In the genomic region with DNA sequence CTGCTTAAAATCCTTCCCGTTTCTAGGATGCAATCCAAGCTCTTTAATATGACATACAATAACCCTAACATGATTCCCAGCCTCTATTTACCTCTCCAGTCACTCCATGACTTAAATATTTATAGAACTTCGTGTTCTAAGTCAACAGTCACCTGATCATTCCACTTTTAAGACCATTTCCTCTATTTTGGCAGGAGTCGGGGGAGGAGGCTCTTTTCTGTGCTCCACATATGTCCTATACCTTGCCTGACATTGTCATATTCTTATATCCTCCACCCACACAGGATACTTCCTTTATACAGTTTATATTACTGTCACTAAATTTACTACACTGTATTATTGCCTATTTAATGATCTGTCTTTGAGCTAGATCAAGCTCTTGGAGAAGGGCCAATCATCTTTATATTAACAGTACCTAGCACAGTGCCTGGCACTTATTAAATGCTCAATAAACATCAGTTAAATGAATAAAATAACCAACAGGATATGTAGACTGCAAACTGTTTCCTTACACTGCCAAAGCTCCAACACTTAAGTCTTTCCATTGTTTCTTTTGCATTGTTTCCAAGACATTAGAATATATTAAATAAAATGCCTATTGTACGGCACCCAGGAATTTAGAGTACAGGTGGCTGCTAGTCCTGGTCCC, we compare ENCODE assay signal across 9 cellular contexts. TPM values are rescaled to one million over a fixed set of nuclear protein-coding genes. Genes with fewer than 3 reads are reported as not detected.
DNase-seq lines count a peak whose midpoint lies in the region; ATAC-seq and TF ChIP-seq lines count a peak whose summit lies in the region.
"Had no signal": no experiment of that assay in that cellular context is flagged by ENCODE, and none has a peak within 500 bp of the region (broad histone marks: within the 10 kb centered on the region; RNA-seq: fewer than 3 reads in every experiment).

No MANE protein-coding gene starts in this region.

- DNase-seq in AML-193 (lab: John Stamatoyannopoulos, UW) (peak; percentile 28 to 52), HFF-Myc (ENCODE audit: extremely low read depth, low read depth) (no peak), naive B cell (peak; percentile 20), NCI-H446 treated with DMSO at 0.1 percent for 48 hours (lab: John Stamatoyannopoulos, UW) (no peak)
- DNase-seq in activated naive CD8-positive, alpha-beta T cell treated with anti-CD3 and anti-CD28 coated beads, Interleukin-2, amount 50 U/mL, for 24 hours, result no peak
- no peak for DNase-seq in stimulated activated CD4-positive, alpha-beta T cell treated with anti-CD3 and anti-CD28 coated beads, Interleukin-4, amount 100 ng/mL, for 1 hour

- H3K9me3 Mint-ChIP-seq in activated naive CD8-positive, alpha-beta T cell treated with anti-CD3 and anti-CD28 coated beads, Interleukin-2, amount 50 U/mL, for 24 hours, result no peaks in the 10 kb centered on the region
- peaks cover 0 to 2% (median 0%) of the 10 kb centered on the region in 7 donors for H3K9me3 Mint-ChIP-seq in naive B cell

- no peaks in the 10 kb centered on the region for H3K27me3 Mint-ChIP-seq in activated naive CD8-positive, alpha-beta T cell treated with anti-CD3 and anti-CD28 coated beads, Interleukin-2, amount 50 U/mL, for 24 hours
- H3K27me3 Mint-ChIP-seq in naive B cell, result no peaks in the 10 kb centered on the region

- TF ChIP-seq CTCF in HFF-Myc (IDR thresholded peaks at IDR 0.05; ENCODE audit: low read depth, low read length, missing control alignments), result no peak

- H3K27ac Mint-ChIP-seq in activated naive CD8-positive, alpha-beta T cell treated with anti-CD3 and anti-CD28 coated beads, Interleukin-2, amount 50 U/mL, for 24 hours, result peak overlapping the region; percentile 69
- peak overlapping the region in 5 of 6 donors; percentile 36 to 83 (median 55) for H3K27ac Mint-ChIP-seq in naive B cell

- H3K4me3 ChIP-seq in HFF-Myc (replicated peaks; ENCODE audit: low read depth, low read length), result peak overlapping the region; percentile 93

- H3K4me1 Mint-ChIP-seq in activated naive CD8-positive, alpha-beta T cell treated with anti-CD3 and anti-CD28 coated beads, Interleukin-2, amount 50 U/mL, for 24 hours, result peaks cover 79% of the 10 kb centered on the region
- H3K4me1 Mint-ChIP-seq in naive B cell, result peaks cover 75 to 82% (median 75%) of the 10 kb centered on the region in 3 donors

- no peak for ATAC-seq in activated naive CD8-positive, alpha-beta T cell treated with anti-CD3 and anti-CD28 coated beads, Interleukin-2, amount 50 U/mL, for 24 hours
- ATAC-seq in naive B cell (ENCODE audit: low read depth in 2 of 2), result no peak
- ATAC-seq in GM18520 (IDR thresholded peaks at IDR 0.05; ENCODE audit: unreplicated experiment), result no peak
- no peak for ATAC-seq in GM19467 (IDR thresholded peaks at IDR 0.05; ENCODE audit: unreplicated experiment)
- ATAC-seq: sciatic nerve had no signal

- H3K4me3 Mint-ChIP-seq in activated naive CD8-positive, alpha-beta T cell treated with anti-CD3 and anti-CD28 coated beads, Interleukin-2, amount 50 U/mL, for 24 hours, result peak overlapping the region; percentile 97
- peak overlapping the region in 7 of 8 donors; percentile 52 to 98 (median 92) for H3K4me3 Mint-ChIP-seq in naive B cell

- peaks cover 30% of the 10 kb centered on the region for H3K36me3 Mint-ChIP-seq in activated naive CD8-positive, alpha-beta T cell treated with anti-CD3 and anti-CD28 coated beads, Interleukin-2, amount 50 U/mL, for 24 hours (ENCODE audit: low read depth)
- peaks cover 0 to 7% of the 10 kb centered on the region in 2 donors for H3K36me3 Mint-ChIP-seq in naive B cell

RNA-seq across cellular contexts. Expression of a gene that starts 2.7 kb away (rescaled TPM):
- 10 to 100 TPM; 30.3 to 63.7 (median 43.3) TPM for polyA plus RNA-seq in naive B cell (ENCODE audit: low read depth in 6 of 6)

RNA-seq across cellular contexts. Expression of a gene that starts 29.8 kb away (rescaled TPM):
- polyA plus RNA-seq in naive B cell (ENCODE audit: low read depth in 6 of 6), result under 1 TPM in 3 of 6 donors, not detected in 3; 0.12 to 0.33 (median 0.28) TPM

Comparison
In these comparisons a context has a peak if more than half of its experiments do, and no peak if none do; other contexts are left out.
1. DNase-seq: peak in AML-193 (2 of 2) and naive B cell (single experiment); none in HFF-Myc (single experiment), activated naive CD8-positive, alpha-beta T cell treated with anti-CD3 and anti-CD28 coated beads, Interleukin-2, amount 50 U/mL, for 24 hours (single experiment), stimulated activated CD4-positive, alpha-beta T cell treated with anti-CD3 and anti-CD28 coated beads, Interleukin-4, amount 100 ng/mL, for 1 hour (single experiment) and NCI-H446 treated with DMSO at 0.1 percent for 48 hours (single experiment).